1 cellular context compared by ENCODE assay signal in the genomic region with DNA sequence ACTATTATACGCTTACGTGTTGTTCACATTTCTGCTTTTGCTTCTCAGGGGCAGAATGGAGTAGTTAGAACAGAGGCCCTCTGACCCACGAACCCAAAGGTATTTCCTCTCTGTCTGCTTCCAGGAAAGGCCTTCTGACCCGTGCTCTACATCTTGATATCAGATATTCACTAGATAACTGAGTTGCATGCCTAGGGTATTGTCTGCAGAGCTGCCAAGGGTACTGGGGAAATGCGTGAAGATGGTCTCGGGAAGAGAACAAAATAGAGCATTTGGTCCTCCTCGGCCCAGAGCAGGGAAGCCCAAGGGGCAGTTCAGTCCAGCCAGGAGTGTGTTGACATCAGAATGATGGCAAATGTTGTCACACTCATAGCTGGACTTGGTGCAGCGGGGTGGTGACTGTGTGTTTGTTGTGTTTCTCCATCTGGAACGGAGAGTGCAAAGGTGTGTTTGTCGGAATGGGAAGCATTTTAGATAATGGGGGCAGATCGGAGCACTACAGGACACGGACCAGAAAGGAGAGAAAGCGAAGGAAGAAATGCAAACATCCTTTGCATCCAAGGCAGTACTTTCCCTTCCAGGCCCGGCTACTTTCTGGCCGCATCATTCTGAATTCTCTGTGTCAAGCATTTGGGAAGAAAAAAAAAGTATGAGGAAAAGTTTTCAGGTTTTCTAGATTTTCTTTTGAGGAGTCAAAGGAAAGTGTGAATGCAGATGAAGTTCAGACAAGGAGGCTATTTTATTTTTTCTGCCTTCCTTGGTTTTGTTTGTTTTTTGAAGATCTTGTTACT.
TF ChIP-seq lines count a peak whose summit lies in the region.

No MANE protein-coding gene starts in this region.

TF ChIP-seq in HepG2, 621 proteins besides CTCF, POLR2A, EP300 and RAD21 (continued from another document):
- TF ChIP-seq, protein P1, sequence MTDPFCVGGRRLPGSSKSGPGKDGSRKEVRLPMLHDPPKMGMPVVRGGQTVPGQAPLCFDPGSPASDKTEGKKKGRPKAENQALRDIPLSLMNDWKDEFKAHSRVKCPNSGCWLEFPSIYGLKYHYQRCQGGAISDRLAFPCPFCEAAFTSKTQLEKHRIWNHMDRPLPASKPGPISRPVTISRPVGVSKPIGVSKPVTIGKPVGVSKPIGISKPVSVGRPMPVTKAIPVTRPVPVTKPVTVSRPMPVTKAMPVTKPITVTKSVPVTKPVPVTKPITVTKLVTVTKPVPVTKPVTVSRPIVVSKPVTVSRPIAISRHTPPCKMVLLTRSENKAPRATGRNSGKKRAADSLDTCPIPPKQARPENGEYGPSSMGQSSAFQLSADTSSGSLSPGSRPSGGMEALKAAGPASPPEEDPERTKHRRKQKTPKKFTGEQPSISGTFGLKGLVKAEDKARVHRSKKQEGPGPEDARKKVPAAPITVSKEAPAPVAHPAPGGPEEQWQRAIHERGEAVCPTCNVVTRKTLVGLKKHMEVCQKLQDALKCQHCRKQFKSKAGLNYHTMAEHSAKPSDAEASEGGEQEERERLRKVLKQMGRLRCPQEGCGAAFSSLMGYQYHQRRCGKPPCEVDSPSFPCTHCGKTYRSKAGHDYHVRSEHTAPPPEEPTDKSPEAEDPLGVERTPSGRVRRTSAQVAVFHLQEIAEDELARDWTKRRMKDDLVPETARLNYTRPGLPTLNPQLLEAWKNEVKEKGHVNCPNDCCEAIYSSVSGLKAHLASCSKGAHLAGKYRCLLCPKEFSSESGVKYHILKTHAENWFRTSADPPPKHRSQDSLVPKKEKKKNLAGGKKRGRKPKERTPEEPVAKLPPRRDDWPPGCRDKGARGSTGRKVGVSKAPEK (CRISPR knock-in tag; IDR thresholded peaks at IDR 0.05; ENCODE audit: borderline replicate concordance) = no peak
- TF ChIP-seq ZBTB21 (CRISPR knock-in tag; IDR thresholded peaks at IDR 0.05) (peak; percentile 99), ZSCAN21 (CRISPR knock-in tag; IDR thresholded peaks at IDR 0.05; ENCODE audit: borderline replicate concordance) (0 out of 2 replicates have a peak, but pooled peaks have one; percentile 12), FOXO1 (CRISPR knock-in tag; IDR thresholded peaks at IDR 0.05) (peak; percentile 94), GATAD2A (CRISPR knock-in tag; IDR thresholded peaks at IDR 0.05) (peak; percentile 82), REPIN1 (CRISPR knock-in tag; IDR thresholded peaks at IDR 0.05; ENCODE audit: borderline replicate concordance, low read depth) (0 out of 2 replicates have a peak, but pooled peaks have one; percentile 34), HNF4A (CRISPR knock-in tag; IDR thresholded peaks at IDR 0.05) (peak; percentile 88), IRF2 (CRISPR knock-in tag; IDR thresholded peaks at IDR 0.05) (peak; percentile 74; the same call in 1 of the 2 replicates), TOPORS (CRISPR knock-in tag; IDR thresholded peaks at IDR 0.05) (peak; percentile 53; the same call in 1 of the 2 replicates), PPARG (CRISPR knock-in tag; conservative IDR thresholded peaks at IDR 0.05) (no peak), SAP130 (CRISPR knock-in tag; IDR thresholded peaks at IDR 0.05; ENCODE audit: low read depth) (peak; percentile 55), SOX13 (IDR thresholded peaks at IDR 0.05) (peak; percentile 40; the same call in 1 of the 2 replicates), SOX13 (CRISPR knock-in tag; conservative IDR thresholded peaks at IDR 0.05 in 1 of 2, IDR thresholded peaks at IDR 0.05 in 1 of 2) (peak in 1 of 2 experiments; percentile 73; a peak in 2 of 4 replicates), GABPA (IDR thresholded peaks at IDR 0.05; ENCODE audit: low read depth, low read length) (no peak), GABPA (CRISPR knock-in tag; IDR thresholded peaks at IDR 0.05; ENCODE audit: low read depth) (peak; percentile 60), GATAD1 (CRISPR knock-in tag; IDR thresholded peaks at IDR 0.05) (peak; percentile 59), LCORL (IDR thresholded peaks at IDR 0.05) (no peak), LCORL (CRISPR knock-in tag; IDR thresholded peaks at IDR 0.05) (peak; percentile 68)
- TF ChIP-seq, protein P2, sequence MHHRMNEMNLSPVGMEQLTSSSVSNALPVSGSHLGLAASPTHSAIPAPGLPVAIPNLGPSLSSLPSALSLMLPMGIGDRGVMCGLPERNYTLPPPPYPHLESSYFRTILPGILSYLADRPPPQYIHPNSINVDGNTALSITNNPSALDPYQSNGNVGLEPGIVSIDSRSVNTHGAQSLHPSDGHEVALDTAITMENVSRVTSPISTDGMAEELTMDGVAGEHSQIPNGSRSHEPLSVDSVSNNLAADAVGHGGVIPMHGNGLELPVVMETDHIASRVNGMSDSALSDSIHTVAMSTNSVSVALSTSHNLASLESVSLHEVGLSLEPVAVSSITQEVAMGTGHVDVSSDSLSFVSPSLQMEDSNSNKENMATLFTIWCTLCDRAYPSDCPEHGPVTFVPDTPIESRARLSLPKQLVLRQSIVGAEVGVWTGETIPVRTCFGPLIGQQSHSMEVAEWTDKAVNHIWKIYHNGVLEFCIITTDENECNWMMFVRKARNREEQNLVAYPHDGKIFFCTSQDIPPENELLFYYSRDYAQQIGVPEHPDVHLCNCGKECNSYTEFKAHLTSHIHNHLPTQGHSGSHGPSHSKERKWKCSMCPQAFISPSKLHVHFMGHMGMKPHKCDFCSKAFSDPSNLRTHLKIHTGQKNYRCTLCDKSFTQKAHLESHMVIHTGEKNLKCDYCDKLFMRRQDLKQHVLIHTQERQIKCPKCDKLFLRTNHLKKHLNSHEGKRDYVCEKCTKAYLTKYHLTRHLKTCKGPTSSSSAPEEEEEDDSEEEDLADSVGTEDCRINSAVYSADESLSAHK (CRISPR knock-in tag; IDR thresholded peaks at IDR 0.05; ENCODE audit: borderline replicate concordance) = no peak
- TF ChIP-seq, protein P3, sequence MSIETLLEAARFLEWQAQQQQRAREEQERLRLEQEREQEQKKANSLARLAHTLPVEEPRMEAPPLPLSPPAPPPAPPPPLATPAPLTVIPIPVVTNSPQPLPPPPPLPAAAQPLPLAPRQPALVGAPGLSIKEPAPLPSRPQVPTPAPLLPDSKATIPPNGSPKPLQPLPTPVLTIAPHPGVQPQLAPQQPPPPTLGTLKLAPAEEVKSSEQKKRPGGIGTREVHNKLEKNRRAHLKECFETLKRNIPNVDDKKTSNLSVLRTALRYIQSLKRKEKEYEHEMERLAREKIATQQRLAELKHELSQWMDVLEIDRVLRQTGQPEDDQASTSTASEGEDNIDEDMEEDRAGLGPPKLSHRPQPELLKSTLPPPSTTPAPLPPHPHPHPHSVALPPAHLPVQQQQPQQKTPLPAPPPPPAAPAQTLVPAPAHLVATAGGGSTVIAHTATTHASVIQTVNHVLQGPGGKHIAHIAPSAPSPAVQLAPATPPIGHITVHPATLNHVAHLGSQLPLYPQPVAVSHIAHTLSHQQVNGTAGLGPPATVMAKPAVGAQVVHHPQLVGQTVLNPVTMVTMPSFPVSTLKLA (IDR thresholded peaks at IDR 0.05) = no peak
- TF ChIP-seq, protein P4, sequence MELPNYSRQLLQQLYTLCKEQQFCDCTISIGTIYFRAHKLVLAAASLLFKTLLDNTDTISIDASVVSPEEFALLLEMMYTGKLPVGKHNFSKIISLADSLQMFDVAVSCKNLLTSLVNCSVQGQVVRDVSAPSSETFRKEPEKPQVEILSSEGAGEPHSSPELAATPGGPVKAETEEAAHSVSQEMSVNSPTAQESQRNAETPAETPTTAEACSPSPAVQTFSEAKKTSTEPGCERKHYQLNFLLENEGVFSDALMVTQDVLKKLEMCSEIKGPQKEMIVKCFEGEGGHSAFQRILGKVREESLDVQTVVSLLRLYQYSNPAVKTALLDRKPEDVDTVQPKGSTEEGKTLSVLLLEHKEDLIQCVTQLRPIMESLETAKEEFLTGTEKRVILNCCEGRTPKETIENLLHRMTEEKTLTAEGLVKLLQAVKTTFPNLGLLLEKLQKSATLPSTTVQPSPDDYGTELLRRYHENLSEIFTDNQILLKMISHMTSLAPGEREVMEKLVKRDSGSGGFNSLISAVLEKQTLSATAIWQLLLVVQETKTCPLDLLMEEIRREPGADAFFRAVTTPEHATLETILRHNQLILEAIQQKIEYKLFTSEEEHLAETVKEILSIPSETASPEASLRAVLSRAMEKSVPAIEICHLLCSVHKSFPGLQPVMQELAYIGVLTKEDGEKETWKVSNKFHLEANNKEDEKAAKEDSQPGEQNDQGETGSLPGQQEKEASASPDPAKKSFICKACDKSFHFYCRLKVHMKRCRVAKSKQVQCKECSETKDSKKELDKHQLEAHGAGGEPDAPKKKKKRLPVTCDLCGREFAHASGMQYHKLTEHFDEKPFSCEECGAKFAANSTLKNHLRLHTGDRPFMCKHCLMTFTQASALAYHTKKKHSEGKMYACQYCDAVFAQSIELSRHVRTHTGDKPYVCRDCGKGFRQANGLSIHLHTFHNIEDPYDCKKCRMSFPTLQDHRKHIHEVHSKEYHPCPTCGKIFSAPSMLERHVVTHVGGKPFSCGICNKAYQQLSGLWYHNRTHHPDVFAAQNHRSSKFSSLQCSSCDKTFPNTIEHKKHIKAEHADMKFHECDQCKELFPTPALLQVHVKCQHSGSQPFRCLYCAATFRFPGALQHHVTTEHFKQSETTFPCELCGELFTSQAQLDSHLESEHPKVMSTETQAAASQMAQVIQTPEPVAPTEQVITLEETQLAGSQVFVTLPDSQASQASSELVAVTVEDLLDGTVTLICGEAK (IDR thresholded peaks at IDR 0.05) = no peak
- TF ChIP-seq, protein P4 (CRISPR knock-in tag; IDR thresholded peaks at IDR 0.05) = peak; percentile 13
- TF ChIP-seq, protein P5, sequence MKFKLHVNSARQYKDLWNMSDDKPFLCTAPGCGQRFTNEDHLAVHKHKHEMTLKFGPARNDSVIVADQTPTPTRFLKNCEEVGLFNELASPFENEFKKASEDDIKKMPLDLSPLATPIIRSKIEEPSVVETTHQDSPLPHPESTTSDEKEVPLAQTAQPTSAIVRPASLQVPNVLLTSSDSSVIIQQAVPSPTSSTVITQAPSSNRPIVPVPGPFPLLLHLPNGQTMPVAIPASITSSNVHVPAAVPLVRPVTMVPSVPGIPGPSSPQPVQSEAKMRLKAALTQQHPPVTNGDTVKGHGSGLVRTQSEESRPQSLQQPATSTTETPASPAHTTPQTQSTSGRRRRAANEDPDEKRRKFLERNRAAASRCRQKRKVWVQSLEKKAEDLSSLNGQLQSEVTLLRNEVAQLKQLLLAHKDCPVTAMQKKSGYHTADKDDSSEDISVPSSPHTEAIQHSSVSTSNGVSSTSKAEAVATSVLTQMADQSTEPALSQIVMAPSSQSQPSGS (CRISPR knock-in tag; IDR thresholded peaks at IDR 0.05) = peak; percentile 46; the same call in 1 of the 2 replicates
- TF ChIP-seq, protein P6, sequence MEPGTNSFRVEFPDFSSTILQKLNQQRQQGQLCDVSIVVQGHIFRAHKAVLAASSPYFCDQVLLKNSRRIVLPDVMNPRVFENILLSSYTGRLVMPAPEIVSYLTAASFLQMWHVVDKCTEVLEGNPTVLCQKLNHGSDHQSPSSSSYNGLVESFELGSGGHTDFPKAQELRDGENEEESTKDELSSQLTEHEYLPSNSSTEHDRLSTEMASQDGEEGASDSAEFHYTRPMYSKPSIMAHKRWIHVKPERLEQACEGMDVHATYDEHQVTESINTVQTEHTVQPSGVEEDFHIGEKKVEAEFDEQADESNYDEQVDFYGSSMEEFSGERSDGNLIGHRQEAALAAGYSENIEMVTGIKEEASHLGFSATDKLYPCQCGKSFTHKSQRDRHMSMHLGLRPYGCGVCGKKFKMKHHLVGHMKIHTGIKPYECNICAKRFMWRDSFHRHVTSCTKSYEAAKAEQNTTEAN (CRISPR knock-in tag; conservative IDR thresholded peaks at IDR 0.05) = peak; percentile 92
- TF ChIP-seq, protein P7, sequence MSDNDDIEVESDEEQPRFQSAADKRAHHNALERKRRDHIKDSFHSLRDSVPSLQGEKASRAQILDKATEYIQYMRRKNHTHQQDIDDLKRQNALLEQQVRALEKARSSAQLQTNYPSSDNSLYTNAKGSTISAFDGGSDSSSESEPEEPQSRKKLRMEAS (IDR thresholded peaks at IDR 0.05) = 0 out of 2 replicates have a peak, but pooled peaks have one; percentile 46
